12 cellular contexts compared by ENCODE assay signal in genomic region chr2:237244976-237245646, GRCh38.
DNase-seq lines count a peak whose midpoint lies in the region; ATAC-seq and TF ChIP-seq lines count a peak whose summit lies in the region.
"Had no signal": no experiment of that assay in that cellular context is flagged by ENCODE, and none has a peak within 500 bp of the region (broad histone marks: within the 10 kb centered on the region; RNA-seq: fewer than 3 reads in every experiment).

No MANE protein-coding gene starts in this region.

- H3K36me3 ChIP-seq in esophagus muscularis mucosa (no peaks in the 10 kb centered on the region), left lung (no peaks in the 10 kb centered on the region), suprapubic skin (no peaks in the 10 kb centered on the region)

- H3K27ac ChIP-seq in esophagus muscularis mucosa (replicated peaks in 1 of 4) (no peak overlapping the region), left lung (peak overlapping the region in 1 of 2 donors; percentile 59), suprapubic skin (peak overlapping the region; percentile 60)

- WGBS in esophagus muscularis mucosa = 95% methylated on average over 3 of the region's 3 CpGs
- WGBS in suprapubic skin = 70% methylated on average over 3 of the region's 3 CpGs

- peaks cover 0 to 19% (median 5%) of the 10 kb centered on the region in 4 donors for H3K9me3 ChIP-seq in esophagus muscularis mucosa
- H3K9me3 ChIP-seq in left lung = peaks cover 0 to 27% of the 10 kb centered on the region in 2 donors
- peaks cover 3% of the 10 kb centered on the region for H3K9me3 ChIP-seq in suprapubic skin

- H3K27me3 ChIP-seq in esophagus muscularis mucosa (no peaks in the 10 kb centered on the region), left lung (no peaks in the 10 kb centered on the region), suprapubic skin (no peaks in the 10 kb centered on the region)

- peaks cover 0 to 7% (median 0%) of the 10 kb centered on the region in 4 donors for H3K4me1 ChIP-seq in esophagus muscularis mucosa
- H3K4me1 ChIP-seq in left lung = no peaks in the 10 kb centered on the region
- peaks cover 16% of the 10 kb centered on the region for H3K4me1 ChIP-seq in suprapubic skin

- DNase-seq in LHCN-M2 (ENCODE audit: low read depth) (peak; percentile 62), esophagus muscularis mucosa (ENCODE audit: extremely low spot score) (peak; percentile 79), left lung (no peak), suprapubic skin (ENCODE audit: low spot score in 2 of 2) (no peak), putamen (ENCODE audit: low spot score) (no peak)
- DNase-seq: activated CD8-positive, alpha-beta T cell treated with anti-CD3 and anti-CD28 coated beads for 36 hours; MM.1S; mucosa of descending colon; SK-N-SH had no signal

- H3K4me3 ChIP-seq in esophagus muscularis mucosa (no peak overlapping the region), left lung (no peak overlapping the region), suprapubic skin (no peak overlapping the region)
- H3K4me3 ChIP-seq: mucosa of descending colon had no signal

- ATAC-seq in left lung = peak; percentile 37
- no peak for ATAC-seq in HG02610 (IDR thresholded peaks at IDR 0.05; ENCODE audit: unreplicated experiment)
- ATAC-seq in HG03095 (IDR thresholded peaks at IDR 0.05; ENCODE audit: unreplicated experiment) = no peak
- ATAC-seq: activated CD8-positive, alpha-beta T cell treated with anti-CD3 and anti-CD28 coated beads for 36 hours; activated T-helper 17 cell treated with anti-CD3 and anti-CD28 coated beads, Interleukin-2, amount 50 U/mL, for 72 hours; mucosa of descending colon had no signal

- TF ChIP-seq EP300 in esophagus muscularis mucosa (IDR thresholded peaks at IDR 0.05) (no peak), suprapubic skin (IDR thresholded peaks at IDR 0.05) (no peak)

- intact Hi-C loops in esophagus muscularis mucosa (cut with DNase I) (no loop called here), left lung (cut with DNase I) (no loop called here)

- TF ChIP-seq CTCF in esophagus muscularis mucosa (IDR thresholded peaks at IDR 0.05) (no peak), left lung (IDR thresholded peaks at IDR 0.05) (no peak), suprapubic skin (IDR thresholded peaks at IDR 0.05) (no peak)

- TF ChIP-seq POLR2A in esophagus muscularis mucosa (IDR thresholded peaks at IDR 0.05; ENCODE audit: low read depth) = no peak
- no peak for TF ChIP-seq POLR2A in suprapubic skin (IDR thresholded peaks at IDR 0.05)

Comparison
In these comparisons a context has a peak if more than half of its experiments do, and no peak if none do; other contexts are left out.
1. DNase-seq: peak in LHCN-M2 (single experiment) and esophagus muscularis mucosa (single experiment); none in left lung (0 of 2), suprapubic skin (0 of 2) and putamen (single experiment).